23 cellular contexts compared by ENCODE assay signal in genomic region chr6:128367437-128367836, GRCh38.
"Had no signal": no experiment of that assay in that cellular context is flagged by ENCODE, and none has a peak within 500 bp of the region (broad histone marks: within the 10 kb centered on the region; RNA-seq: fewer than 3 reads in every experiment).

No MANE protein-coding gene starts in this region.

- H2AFZ ChIP-seq: neural progenitor cell had no signal

- H3K4me1 Mint-ChIP-seq: activated CD4-positive, alpha-beta T cell treated with anti-CD3 and anti-CD28 coated beads, Interleukin-2, amount 10 ng/mL, durations not matched to agents 7 days and 5 days; activated CD8-positive, alpha-beta memory T cell treated with anti-CD3 and anti-CD28 coated beads, Interleukin-2, amount 10 ng/mL, durations not matched to agents 7 days and 5 days; immature natural killer cell; neural progenitor cell had no signal

- ATAC-seq: activated CD8-positive, alpha-beta memory T cell treated with anti-CD3 and anti-CD28 coated beads, Interleukin-2, amount 10 ng/mL, durations not matched to agents 7 days and 5 days; activated CD8-positive, alpha-beta T cell treated with anti-CD3 and anti-CD28 coated beads for 36 hours; body of pancreas; left lobe of liver; naive thymus-derived CD4-positive, alpha-beta T cell; sciatic nerve had no signal

- H3K27ac Mint-ChIP-seq: activated CD4-positive, alpha-beta T cell treated with anti-CD3 and anti-CD28 coated beads, Interleukin-2, amount 10 ng/mL, durations not matched to agents 7 days and 5 days; activated CD8-positive, alpha-beta memory T cell treated with anti-CD3 and anti-CD28 coated beads, Interleukin-2, amount 10 ng/mL, durations not matched to agents 7 days and 5 days; activated CD8-positive, alpha-beta T cell treated with anti-CD3 and anti-CD28 coated beads for 36 hours; activated naive CD4-positive, alpha-beta T cell treated with anti-CD3 and anti-CD28 coated beads, Interleukin-2, amount 50 U/mL, for 24 hours; immature natural killer cell; naive thymus-derived CD4-positive, alpha-beta T cell; neural progenitor cell; type B pancreatic cell had no signal

- H3K9me3 ChIP-seq: body of pancreas, testis, vagina had no signal

- H3K4me3 ChIP-seq: body of pancreas, neural progenitor cell, smooth muscle cell, testis, vagina had no signal

- H3K27ac ChIP-seq: body of pancreas, neural progenitor cell, testis, vagina, WERI-Rb-1 had no signal

- H3K4me2 ChIP-seq: neural progenitor cell, smooth muscle cell had no signal

- H3K4me1 ChIP-seq: neural progenitor cell, testis had no signal

- H3K27me3 Mint-ChIP-seq: activated CD4-positive, alpha-beta T cell treated with anti-CD3 and anti-CD28 coated beads, Interleukin-2, amount 10 ng/mL, durations not matched to agents 7 days and 5 days; activated CD8-positive, alpha-beta memory T cell treated with anti-CD3 and anti-CD28 coated beads, Interleukin-2, amount 10 ng/mL, durations not matched to agents 7 days and 5 days; activated CD8-positive, alpha-beta T cell treated with anti-CD3 and anti-CD28 coated beads for 36 hours; activated naive CD4-positive, alpha-beta T cell treated with anti-CD3 and anti-CD28 coated beads, Interleukin-2, amount 50 U/mL, for 24 hours; naive thymus-derived CD4-positive, alpha-beta T cell; type B pancreatic cell had no signal

- H3K36me3 ChIP-seq: neural progenitor cell, vagina, WERI-Rb-1 had no signal

- H3K9me3 Mint-ChIP-seq: activated CD4-positive, alpha-beta T cell treated with anti-CD3 and anti-CD28 coated beads, Interleukin-2, amount 10 ng/mL, durations not matched to agents 7 days and 5 days; activated CD8-positive, alpha-beta T cell treated with anti-CD3 and anti-CD28 coated beads for 36 hours; activated naive CD4-positive, alpha-beta T cell treated with anti-CD3 and anti-CD28 coated beads, Interleukin-2, amount 50 U/mL, for 24 hours; naive thymus-derived CD4-positive, alpha-beta T cell; neural progenitor cell; type B pancreatic cell had no signal

- H3K36me3 Mint-ChIP-seq: activated CD8-positive, alpha-beta memory T cell treated with anti-CD3 and anti-CD28 coated beads, Interleukin-2, amount 10 ng/mL, durations not matched to agents 7 days and 5 days; activated naive CD4-positive, alpha-beta T cell treated with anti-CD3 and anti-CD28 coated beads, Interleukin-2, amount 50 U/mL, for 24 hours; immature natural killer cell; naive thymus-derived CD4-positive, alpha-beta T cell; type B pancreatic cell had no signal

- DNase-seq: activated CD4-positive, alpha-beta T cell treated with anti-CD3 and anti-CD28 coated beads, Interleukin-2, amount 10 ng/mL, durations not matched to agents 7 days and 5 days; activated CD4-positive, CD25-positive, alpha-beta regulatory T cell treated with anti-CD3 and anti-CD28 coated beads, Interleukin-2, amount 50 U/mL, for 72 hours; activated CD8-positive, alpha-beta memory T cell treated with anti-CD3 and anti-CD28 coated beads, Interleukin-2, amount 10 ng/mL, durations not matched to agents 7 days and 5 days; activated CD8-positive, alpha-beta T cell treated with anti-CD3 and anti-CD28 coated beads for 36 hours; activated effector memory CD4-positive, alpha-beta T cell treated with anti-CD3 and anti-CD28 coated beads, Interleukin-2, amount 50 U/mL, for 16 hours; activated T-cell treated with anti-CD3 and anti-CD28 coated beads for 4 hours; anterior cingulate cortex; body of pancreas; effector CD4-positive, alpha-beta T cell; immature natural killer cell; naive thymus-derived CD4-positive, alpha-beta T cell; posterior cingulate gyrus; stimulated activated CD4-positive, alpha-beta T cell treated with anti-CD3 and anti-CD28 coated beads, Interleukin-4, amount 100 ng/mL, for 1 hour; stimulated activated naive CD4-positive, alpha-beta T cell; testis; WERI-Rb-1 had no signal

- H3K4me3 Mint-ChIP-seq: activated CD4-positive, alpha-beta T cell treated with anti-CD3 and anti-CD28 coated beads, Interleukin-2, amount 10 ng/mL, durations not matched to agents 7 days and 5 days; activated CD8-positive, alpha-beta memory T cell treated with anti-CD3 and anti-CD28 coated beads, Interleukin-2, amount 10 ng/mL, durations not matched to agents 7 days and 5 days; activated CD8-positive, alpha-beta T cell treated with anti-CD3 and anti-CD28 coated beads for 36 hours; activated naive CD4-positive, alpha-beta T cell treated with anti-CD3 and anti-CD28 coated beads, Interleukin-2, amount 50 U/mL, for 24 hours; immature natural killer cell; naive thymus-derived CD4-positive, alpha-beta T cell; neural progenitor cell; type B pancreatic cell had no signal

- H3K9ac ChIP-seq: neural progenitor cell had no signal

- H3K27me3 ChIP-seq: body of pancreas, neural progenitor cell, testis, vagina had no signal
